18 cellular contexts compared by ENCODE assay signal in the genomic region with DNA sequence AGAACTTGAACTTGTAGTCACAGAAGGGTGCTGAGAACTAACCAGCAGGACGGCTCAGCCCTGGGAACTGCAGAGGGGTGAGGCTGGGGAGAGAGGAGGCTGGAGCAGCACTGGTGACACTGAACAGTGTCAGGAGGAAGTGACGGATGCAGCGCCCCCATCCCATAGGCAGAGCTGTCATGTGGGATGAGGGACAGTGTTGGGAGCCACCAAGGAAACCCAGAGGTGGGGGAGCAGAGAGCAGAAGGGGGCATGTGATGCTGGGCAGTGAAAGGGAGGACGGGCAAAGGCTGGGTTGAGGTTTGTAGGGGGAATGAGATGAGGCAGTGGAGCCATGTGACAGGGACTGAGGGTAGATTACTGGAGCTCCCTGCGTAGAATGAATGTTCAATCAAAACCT. TPM values are rescaled to one million over a fixed set of nuclear protein-coding genes. Genes with fewer than 3 reads are reported as not detected.
DNase-seq lines count a peak whose midpoint lies in the region; ATAC-seq and TF ChIP-seq lines count a peak whose summit lies in the region.
"Had no signal": no experiment of that assay in that cellular context is flagged by ENCODE, and none has a peak within 500 bp of the region (broad histone marks: within the 10 kb centered on the region; RNA-seq: fewer than 3 reads in every experiment).

No MANE protein-coding gene starts in this region.

- peaks cover 29% of the 10 kb centered on the region for H3K36me3 Mint-ChIP-seq in activated CD8-positive, alpha-beta memory T cell treated with anti-CD3 and anti-CD28 coated beads, Interleukin-2, amount 10 ng/mL, durations not matched to agents 7 days and 5 days
- H3K36me3 Mint-ChIP-seq in immature natural killer cell: peaks cover 0 to 6% (median 3%) of the 10 kb centered on the region in 3 donors
- H3K36me3 Mint-ChIP-seq in stimulated activated naive B cell treated with anti-CD40 and anti-IgM and Interleukin-4, amounts not matched to agents 10 μg/mL and 1 μg/mL and 100 μg/mL, for 72 hours: peaks cover 51 to 72% of the 10 kb centered on the region in 2 donors

- H3K36me3 ChIP-seq in HEK293 (ENCODE audit: control insufficient read depth in 2 of 2, insufficient read depth in 1 of 2, low read length in 2 of 2) (no peaks in the 10 kb centered on the region), hepatocyte (replicated peaks; ENCODE audit: insufficient read depth, low read depth) (no peaks in the 10 kb centered on the region)
- H3K36me3 ChIP-seq: gastroesophageal sphincter had no signal

- no peaks in the 10 kb centered on the region for H3K9me3 Mint-ChIP-seq in activated CD8-positive, alpha-beta memory T cell treated with anti-CD3 and anti-CD28 coated beads, Interleukin-2, amount 10 ng/mL, durations not matched to agents 7 days and 5 days (ENCODE audit: low read depth)
- H3K9me3 Mint-ChIP-seq in immature natural killer cell: no peaks in the 10 kb centered on the region
- H3K9me3 Mint-ChIP-seq in stimulated activated naive B cell treated with anti-CD40 and anti-IgM and Interleukin-4, amounts not matched to agents 10 μg/mL and 1 μg/mL and 100 μg/mL, for 72 hours: no peaks in the 10 kb centered on the region
- H3K9me3 Mint-ChIP-seq: activated T-helper 2 cell treated with anti-CD3 and anti-CD28 coated beads, Interferon-gamma antibody, Interleukin-2, Interleukin-4, amounts not matched to agents 10 μg/mL and 5 μg/mL and 100 μg/mL, durations not matched to agents 14 hours and 24 hours and 36 hours; HFFc6 had no signal

- TF ChIP-seq CTCF in HEK293 (tag by site-specific recombination; IDR thresholded peaks at IDR 0.05) (no peak), hepatocyte (IDR thresholded peaks at IDR 0.05; ENCODE audit: poor library complexity) (no peak)

- no peaks in the 10 kb centered on the region for H3K27me3 Mint-ChIP-seq in activated CD8-positive, alpha-beta memory T cell treated with anti-CD3 and anti-CD28 coated beads, Interleukin-2, amount 10 ng/mL, durations not matched to agents 7 days and 5 days
- H3K27me3 Mint-ChIP-seq in immature natural killer cell (ENCODE audit: low read depth in 3 of 3): peaks cover 0 to 7% (median 0%) of the 10 kb centered on the region in 3 donors
- H3K27me3 Mint-ChIP-seq in stimulated activated naive B cell treated with anti-CD40 and anti-IgM and Interleukin-4, amounts not matched to agents 10 μg/mL and 1 μg/mL and 100 μg/mL, for 72 hours: no peaks in the 10 kb centered on the region

- POLR2A ChIA-PET in HEK293 (lab: Yijun Ruan, JAX): no interaction called here

- peak overlapping the region; percentile 70 for H3K27ac Mint-ChIP-seq in activated CD8-positive, alpha-beta memory T cell treated with anti-CD3 and anti-CD28 coated beads, Interleukin-2, amount 10 ng/mL, durations not matched to agents 7 days and 5 days
- peak overlapping the region in 4 of 6 donors; percentile 9 to 68 (median 50) for H3K27ac Mint-ChIP-seq in immature natural killer cell
- H3K27ac Mint-ChIP-seq in stimulated activated naive B cell treated with anti-CD40 and anti-IgM and Interleukin-4, amounts not matched to agents 10 μg/mL and 1 μg/mL and 100 μg/mL, for 72 hours: peak overlapping the region; percentile 97
- H3K27ac Mint-ChIP-seq: activated T-helper 2 cell treated with anti-CD3 and anti-CD28 coated beads, Interferon-gamma antibody, Interleukin-2, Interleukin-4, amounts not matched to agents 10 μg/mL and 5 μg/mL and 100 μg/mL, durations not matched to agents 14 hours and 24 hours and 36 hours; HFFc6 had no signal

- peaks cover 60% of the 10 kb centered on the region for H3K4me1 Mint-ChIP-seq in activated CD8-positive, alpha-beta memory T cell treated with anti-CD3 and anti-CD28 coated beads, Interleukin-2, amount 10 ng/mL, durations not matched to agents 7 days and 5 days
- H3K4me1 Mint-ChIP-seq in immature natural killer cell: peaks cover 69 to 83% of the 10 kb centered on the region in 2 donors
- peaks cover 55 to 72% of the 10 kb centered on the region in 2 donors for H3K4me1 Mint-ChIP-seq in stimulated activated naive B cell treated with anti-CD40 and anti-IgM and Interleukin-4, amounts not matched to agents 10 μg/mL and 1 μg/mL and 100 μg/mL, for 72 hours

- peak overlapping the region; percentile 81 for H3K4me3 Mint-ChIP-seq in activated CD8-positive, alpha-beta memory T cell treated with anti-CD3 and anti-CD28 coated beads, Interleukin-2, amount 10 ng/mL, durations not matched to agents 7 days and 5 days
- peak overlapping the region; percentile 68 to 87 (median 74) for H3K4me3 Mint-ChIP-seq in immature natural killer cell
- H3K4me3 Mint-ChIP-seq in stimulated activated naive B cell treated with anti-CD40 and anti-IgM and Interleukin-4, amounts not matched to agents 10 μg/mL and 1 μg/mL and 100 μg/mL, for 72 hours: peak overlapping the region; percentile 86 to 89
- H3K4me3 Mint-ChIP-seq: HFFc6 had no signal

- no peaks in the 10 kb centered on the region for H4K20me1 ChIP-seq in hepatocyte (ENCODE audit: insufficient read depth, poor library complexity, severe bottlenecking)

- no peaks in the 10 kb centered on the region for H3K9me2 ChIP-seq in hepatocyte (replicated peaks; ENCODE audit: insufficient read depth)

- ATAC-seq in activated CD8-positive, alpha-beta memory T cell treated with anti-CD3 and anti-CD28 coated beads, Interleukin-2, amount 10 ng/mL, durations not matched to agents 7 days and 5 days: no peak
- ATAC-seq in stimulated activated naive B cell treated with anti-CD40 and anti-IgM and Interleukin-4, amounts not matched to agents 10 μg/mL and 1 μg/mL and 100 μg/mL, for 72 hours (replicated peaks): no peak
- no peak for ATAC-seq in GM21360 (IDR thresholded peaks at IDR 0.05; ENCODE audit: unreplicated experiment)
- ATAC-seq: A549, gastroesophageal sphincter, HepG2, left ventricle myocardium superior had no signal

- CTCF ChIA-PET in activated CD8-positive, alpha-beta memory T cell treated with anti-CD3 and anti-CD28 coated beads, Interleukin-2, amount 10 ng/mL, durations not matched to agents 7 days and 5 days (lab: Charles Lee): interaction anchor here (1.7 kb wide), 1 partner anchor 13 kb away, joined by 4 read pairs; no protein-coding TSS in a partner anchor
- CTCF ChIA-PET in HEK293 (lab: Yijun Ruan, JAX): interaction anchor here (0.6 to 1.3 kb wide), 5 partner anchors 21 to 306 kb away, joined by 3 to 4 read pairs (median 3); no protein-coding TSS in a partner anchor

- no peaks in the 10 kb centered on the region for H3K27me3 ChIP-seq in hepatocyte

- H3K79me2 ChIP-seq in hepatocyte: no peaks in the 10 kb centered on the region

- H3K27ac ChIP-seq in HEK293 (ENCODE audit: extremely low read depth, low read depth, low read length): no peak overlapping the region
- H3K27ac ChIP-seq in hepatocyte: no peak overlapping the region
- H3K27ac ChIP-seq: A549, gastroesophageal sphincter had no signal

- H3K4me2 ChIP-seq in hepatocyte: no peak overlapping the region
- H3K4me2 ChIP-seq: A549 had no signal

- H3K4me3 ChIP-seq in HEK293 (ENCODE audit: low read depth, low read length) (no peak overlapping the region), hepatocyte (no peak overlapping the region)
- H3K4me3 ChIP-seq: A549, gastroesophageal sphincter had no signal

- 67% methylated on average over 5 of the region's 5 CpGs for WGBS in hepatocyte (ENCODE audit: low lambda C conversion rate, missing lambda C conversion rate)

- no peak for DNase-seq in activated CD8-positive, alpha-beta memory T cell treated with anti-CD3 and anti-CD28 coated beads, Interleukin-2, amount 10 ng/mL, durations not matched to agents 7 days and 5 days
- no peak for DNase-seq in activated CD8-positive, alpha-beta memory T cell treated with anti-CD3 and anti-CD28 coated beads, Interleukin-2, amount 50 U/mL, for 48 hours
- DNase-seq in immature natural killer cell (no peak), epidermal melanocyte (ENCODE audit: insufficient read length, low spot score) (no peak), hepatocyte (ENCODE audit: low spot score) (no peak)
- DNase-seq in stimulated activated naive B cell treated with anti-CD40 and anti-IgM and Interleukin-4, amounts not matched to agents 10 μg/mL and 1 μg/mL and 100 μg/mL, for 72 hours: no peak
- DNase-seq: Caco-2, HFFc6, left ventricle myocardium superior, NCI-H1930, SHP77 treated with DMSO at 0.1 percent for 48 hours had no signal

- H3K4me1 ChIP-seq in HEK293 (ENCODE audit: control insufficient read depth, insufficient read depth, low read length) (peaks cover 5% of the 10 kb centered on the region), hepatocyte (ENCODE audit: insufficient read depth) (no peaks in the 10 kb centered on the region)
- H3K4me1 ChIP-seq: A549, Caco-2 had no signal

- no peak overlapping the region for H2AFZ ChIP-seq in hepatocyte

- H3K9me3 ChIP-seq in HEK293 (ENCODE audit: control insufficient read depth, insufficient read depth, low read depth, low read length) (no peaks in the 10 kb centered on the region), hepatocyte (ENCODE audit: low read depth) (no peaks in the 10 kb centered on the region)
- H3K9me3 ChIP-seq: A549, Caco-2, gastroesophageal sphincter had no signal

TF ChIP-seq in HEK293, 187 proteins besides CTCF, POLR2A, EP300 and RAD21 (continues in another document):
- TF ChIP-seq ZIC2 (tag by site-specific recombination; IDR thresholded peaks at IDR 0.05): peak; percentile 28; the same call in 1 of the 2 replicates

RNA-seq across cellular contexts. Expression of a gene that starts 2.1 kb away (rescaled TPM):
- 100 to 1,000 TPM; 113 to 150 TPM for total RNA-seq in activated CD8-positive, alpha-beta memory T cell treated with anti-CD3 and anti-CD28 coated beads, Interleukin-2, amount 10 ng/mL, durations not matched to agents 7 days and 5 days
- 100 to 1,000 TPM; 183 to 353 (median 296) TPM for polyA plus RNA-seq in immature natural killer cell
- 18.0 and 22.1 TPM in 2 replicates for total RNA-seq in hepatocyte
- 12.4 and 16.0 TPM in 2 replicates for polyA plus RNA-seq in hepatocyte
- total RNA-seq: Caco-2, HepG2, NCI-H460 had no signal
- polyA plus RNA-seq: A549, HepG2 had no signal

RNA-seq across cellular contexts. Expression of a gene that starts 4.5 kb away (rescaled TPM):
- total RNA-seq in activated CD8-positive, alpha-beta memory T cell treated with anti-CD3 and anti-CD28 coated beads, Interleukin-2, amount 10 ng/mL, durations not matched to agents 7 days and 5 days: 100 to 1,000 TPM; 276 to 299 TPM
- 100 to 1,000 TPM; 173 to 252 (median 202) TPM for polyA plus RNA-seq in immature natural killer cell
- 2.6 and 5.3 TPM in 2 replicates for total RNA-seq in hepatocyte
- polyA plus RNA-seq in hepatocyte: 1.7 and 4.7 TPM in 2 replicates
- total RNA-seq: Caco-2, HepG2, NCI-H460 had no signal
- polyA plus RNA-seq: HepG2 had no signal

Comparison
In these comparisons a context has a peak if more than half of its experiments do, and no peak if none do; other contexts are left out.
1. RNA of a gene that starts 4.5 kb away (total RNA-seq): 276 to 299 TPM in activated CD8-positive, alpha-beta memory T cell treated with anti-CD3 and anti-CD28 coated beads, Interleukin-2, amount 10 ng/mL, durations not matched to agents 7 days and 5 days; 2.6 to 5.3 TPM in hepatocyte; every median in the first group is over 10 times any median in the second.
2. Peak in every context shown above with its lines, with median percentiles within 50 percentile points of each other: H3K27ac Mint-ChIP-seq and H3K4me3 Mint-ChIP-seq.